Comparison of ENCODE assay signal across 14 cellular contexts in the genomic region with DNA sequence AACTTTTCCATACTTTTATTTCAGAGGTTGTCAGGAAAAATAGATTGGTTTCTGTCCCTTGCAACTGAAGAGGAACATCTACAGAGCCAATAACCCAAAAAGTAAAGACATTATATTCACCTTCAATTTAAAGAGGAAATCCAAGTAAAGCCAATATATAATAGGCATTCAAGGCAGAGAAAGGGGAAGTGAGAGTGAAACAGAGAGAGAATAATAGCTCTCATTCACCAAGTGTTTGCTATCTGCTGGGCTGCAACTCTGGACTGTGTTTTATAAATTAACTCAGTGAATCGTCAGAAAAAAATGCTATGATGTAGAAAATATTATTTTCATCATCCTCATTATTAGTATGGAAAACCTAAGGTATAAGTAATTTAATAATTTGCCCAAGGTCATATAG.
DNase-seq lines count a peak whose midpoint lies in the region; ATAC-seq, FAIRE-seq and TF ChIP-seq lines count a peak whose summit lies in the region.
"Had no signal": no experiment of that assay in that cellular context is flagged by ENCODE, and none has a peak within 500 bp of the region (broad histone marks: within the 10 kb centered on the region; RNA-seq: fewer than 3 reads in every experiment).

No MANE protein-coding gene starts in this region.

- DNase-seq in GM18507 (ENCODE audit: extremely low spot score, insufficient read length, low read depth) = no peak
- peak; percentile 11 for DNase-seq in NB4 (ENCODE audit: low read depth)
- no peak for DNase-seq in kidney glomerular epithelial cell (lab: John Stamatoyannopoulos, UW)
- DNase-seq in body of pancreas = no peak
- DNase-seq in Caco-2 = no peak
- DNase-seq in ACHN = no peak
- DNase-seq: activated T-cell treated with anti-CD3 and anti-CD28 coated beads, Interleukin-2, amount 50 U/mL, for 1 hour; islet precursor cell; NCI-H345 had no signal

- POLR2A ChIA-PET in Caco-2 (lab: Charles Lee) = no interaction called here

- H3K4me1 Mint-ChIP-seq in Caco-2 (ENCODE audit: low read depth, unreplicated experiment) = no peaks in the 10 kb centered on the region

- no peaks in the 10 kb centered on the region for H3K4me1 ChIP-seq in body of pancreas
- H3K4me1 ChIP-seq in Caco-2 = no peaks in the 10 kb centered on the region

- in situ Hi-C loops in ACHN (cut with HindIII; ENCODE audit: low pct_ligation_motif_present, low pct_unique_long_range_greater_than_20kb, low sequenced_read_pairs) = no loop called here

- H3K27me3 Mint-ChIP-seq in Caco-2 (ENCODE audit: insufficient read depth, unreplicated experiment) = peaks cover 3% of the 10 kb centered on the region

- no peak overlapping the region for H3K27ac Mint-ChIP-seq in Caco-2 (ENCODE audit: unreplicated experiment)
- H3K27ac Mint-ChIP-seq: T-helper 2 cell treated with Interferon-gamma antibody and Interleukin-4, amounts not matched to agents 5 μg/mL and 100 μg/mL, for 36 hours had no signal

- CTCF ChIA-PET in Caco-2 (lab: Charles Lee) = no interaction called here

- TF ChIP-seq POLR2A in NB4 (IDR thresholded peaks at IDR 0.05; ENCODE audit: extremely low read depth, insufficient read length) = no peak
- TF ChIP-seq POLR2A in body of pancreas (IDR thresholded peaks at IDR 0.05) = no peak

- ATAC-seq in GM21367 (IDR thresholded peaks at IDR 0.05; ENCODE audit: unreplicated experiment) (peak; percentile 99), HG03045 (IDR thresholded peaks at IDR 0.05; ENCODE audit: unreplicated experiment) (peak; percentile 89), body of pancreas (no peak)

- H3K4me3 Mint-ChIP-seq in Caco-2 (ENCODE audit: unreplicated experiment) = no peak overlapping the region
- H3K4me3 Mint-ChIP-seq: neural crest cell; T-helper 2 cell treated with Interferon-gamma antibody and Interleukin-4, amounts not matched to agents 5 μg/mL and 100 μg/mL, for 36 hours had no signal

- BruUV-seq in Caco-2 (replicated peaks; lab: Mats Ljungman, UMichigan) = no TSS peak

- FAIRE-seq in GM18507 (lab: Jason Lieb, UNC) = peak; percentile 58
- FAIRE-seq: bronchial epithelial cell had no signal

- no peaks in the 10 kb centered on the region for H3K36me3 Mint-ChIP-seq in Caco-2 (ENCODE audit: insufficient read depth, unreplicated experiment)

- intact Hi-C loops in body of pancreas (cut with DNase I) (no loop called here), Caco-2 (cut with micrococcal nuclease; ENCODE audit: unreplicated experiment) (no loop called here)

- no peak overlapping the region for H3K27ac ChIP-seq in body of pancreas

- H3K4me3 ChIP-seq in NB4 (ENCODE audit: low read depth, low read length) = no peak overlapping the region
- H3K4me3 ChIP-seq in body of pancreas = no peak overlapping the region
- no peak overlapping the region for H3K4me3 ChIP-seq in Caco-2 (ENCODE audit: low read depth, low read length)

- TF ChIP-seq CTCF in NB4 (IDR thresholded peaks at IDR 0.05; ENCODE audit: low read depth, low read length) (no peak), body of pancreas (IDR thresholded peaks at IDR 0.05) (no peak), Caco-2 (IDR thresholded peaks at IDR 0.05; ENCODE audit: insufficient read depth in 1 of 2, low read depth in 1 of 2, low read length in 1 of 2, severe bottlenecking in 1 of 2, unreplicated experiment in 1 of 2) (no peak)

- H3K36me3 ChIP-seq in body of pancreas (replicated peaks in 1 of 2; ENCODE audit: insufficient read depth in 1 of 2, low read depth in 2 of 2) = no peaks in the 10 kb centered on the region
- no peaks in the 10 kb centered on the region for H3K36me3 ChIP-seq in Caco-2 (ENCODE audit: control insufficient read depth, insufficient read depth, low read length)

- no peaks in the 10 kb centered on the region for H3K27me3 ChIP-seq in body of pancreas
- H3K27me3 ChIP-seq in Caco-2 (replicated peaks; ENCODE audit: control insufficient read depth, insufficient read depth, low read length) = no peaks in the 10 kb centered on the region

- 10 to 14% methylated on average over 1 of the region's 1 CpG for WGBS in body of pancreas, 2 donors

- no peaks in the 10 kb centered on the region for H3K9me3 Mint-ChIP-seq in Caco-2 (ENCODE audit: unreplicated experiment)
- H3K9me3 Mint-ChIP-seq: neural crest cell; T-helper 2 cell treated with Interferon-gamma antibody and Interleukin-4, amounts not matched to agents 5 μg/mL and 100 μg/mL, for 36 hours had no signal

- H3K9me3 ChIP-seq in body of pancreas (no peaks in the 10 kb centered on the region), Caco-2 (no peaks in the 10 kb centered on the region)
